9 cellular contexts compared by ENCODE assay signal in the genomic region with DNA sequence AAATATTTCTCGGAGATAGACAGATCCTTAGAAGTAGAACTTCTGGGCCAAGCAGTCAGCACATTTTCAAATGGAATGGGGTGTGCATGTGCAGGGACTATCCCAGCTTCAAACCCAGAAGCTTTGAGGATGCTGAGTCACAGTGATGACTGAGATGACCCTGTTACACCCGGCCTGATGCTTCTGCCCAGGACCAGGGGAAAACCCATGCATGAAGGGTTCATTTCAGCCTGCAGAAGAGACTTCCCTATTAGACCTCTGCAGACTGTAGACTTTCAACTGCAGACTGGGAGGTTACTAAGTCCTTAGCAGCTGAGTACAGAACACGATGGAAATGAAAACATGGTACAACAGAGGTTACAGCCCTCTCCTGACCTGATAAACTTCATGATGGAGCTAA. TPM values are rescaled to one million over a fixed set of nuclear protein-coding genes. Genes with fewer than 3 reads are reported as not detected.
DNase-seq lines count a peak whose midpoint lies in the region; ATAC-seq and FAIRE-seq lines count a peak whose summit lies in the region.
"Had no signal": no experiment of that assay in that cellular context is flagged by ENCODE, and none has a peak within 500 bp of the region (broad histone marks: within the 10 kb centered on the region; RNA-seq: fewer than 3 reads in every experiment).

No MANE protein-coding gene starts in this region.

- DNase-seq in AG20443 (ENCODE audit: low spot score) = peak; percentile 49
- peak; percentile 31 for DNase-seq in GM19239 (ENCODE audit: insufficient read length, low spot score)
- DNase-seq in activated CD4-positive, alpha-beta memory T cell treated with anti-CD3 and anti-CD28 coated beads for 36 hours = peak; percentile 79
- DNase-seq in stimulated activated CD4-positive, alpha-beta T cell treated with anti-CD3 and anti-CD28 coated beads, Interleukin-15, amount 100 ng/mL, for 48 hours (ENCODE audit: low read depth in 2 of 2) = peak; percentile 20 to 24
- no peak for DNase-seq in naive thymus-derived CD8-positive, alpha-beta T cell
- no peak for DNase-seq in NCI-H524 (lab: John Stamatoyannopoulos, UW)
- DNase-seq in T-helper 9 cell = no peak

- no peak overlapping the region for H3K27ac Mint-ChIP-seq in activated CD4-positive, alpha-beta memory T cell treated with anti-CD3 and anti-CD28 coated beads for 36 hours
- H3K27ac Mint-ChIP-seq in naive thymus-derived CD8-positive, alpha-beta T cell = no peak overlapping the region

- POLR2A ChIA-PET in activated CD4-positive, alpha-beta memory T cell treated with anti-CD3 and anti-CD28 coated beads for 36 hours (lab: Charles Lee) = no interaction called here
- POLR2A ChIA-PET in naive thymus-derived CD8-positive, alpha-beta T cell (lab: Charles Lee) = no interaction called here

- intact Hi-C loops in activated CD4-positive, alpha-beta memory T cell treated with anti-CD3 and anti-CD28 coated beads for 36 hours (cut with micrococcal nuclease) = loop anchor here (1.0 to 5.0 kb wide), 3 partner anchors 42 to 173 kb away; partner anchors contain the start of genes SPCS2 and XRRA1

- no peak overlapping the region for H3K4me3 Mint-ChIP-seq in activated CD4-positive, alpha-beta memory T cell treated with anti-CD3 and anti-CD28 coated beads for 36 hours
- H3K4me3 Mint-ChIP-seq in naive thymus-derived CD8-positive, alpha-beta T cell = no peak overlapping the region
- H3K4me3 Mint-ChIP-seq: central memory CD8-positive, alpha-beta T cell had no signal

- ATAC-seq in HG03159 (IDR thresholded peaks at IDR 0.05; ENCODE audit: unreplicated experiment) = peak; percentile 93
- no peak for ATAC-seq in naive thymus-derived CD8-positive, alpha-beta T cell

- H3K9me3 Mint-ChIP-seq in activated CD4-positive, alpha-beta memory T cell treated with anti-CD3 and anti-CD28 coated beads for 36 hours = no peaks in the 10 kb centered on the region
- peaks cover 0 to 1% (median 0%) of the 10 kb centered on the region in 9 donors for H3K9me3 Mint-ChIP-seq in naive thymus-derived CD8-positive, alpha-beta T cell
- H3K9me3 Mint-ChIP-seq: central memory CD8-positive, alpha-beta T cell had no signal

- CTCF ChIA-PET in activated CD4-positive, alpha-beta memory T cell treated with anti-CD3 and anti-CD28 coated beads for 36 hours (lab: Charles Lee) = interaction anchor here (1.1 to 1.5 kb wide), 3 partner anchors 40 to 105 kb away, joined by 3 to 5 read pairs (median 4); no protein-coding TSS in a partner anchor

- H3K27me3 Mint-ChIP-seq in activated CD4-positive, alpha-beta memory T cell treated with anti-CD3 and anti-CD28 coated beads for 36 hours = peaks cover 43% of the 10 kb centered on the region
- H3K27me3 Mint-ChIP-seq in naive thymus-derived CD8-positive, alpha-beta T cell = peaks cover 14 to 56% (median 39%) of the 10 kb centered on the region in 5 donors

- H3K36me3 Mint-ChIP-seq in activated CD4-positive, alpha-beta memory T cell treated with anti-CD3 and anti-CD28 coated beads for 36 hours = no peaks in the 10 kb centered on the region
- peaks cover 0 to 4% (median 0%) of the 10 kb centered on the region in 3 donors for H3K36me3 Mint-ChIP-seq in naive thymus-derived CD8-positive, alpha-beta T cell

- FAIRE-seq in GM19239 (lab: Jason Lieb, UNC) = peak; percentile 92

- H3K4me1 Mint-ChIP-seq in activated CD4-positive, alpha-beta memory T cell treated with anti-CD3 and anti-CD28 coated beads for 36 hours (ENCODE audit: low read depth) = peaks cover 24% of the 10 kb centered on the region
- peaks cover 0 to 2% (median 0%) of the 10 kb centered on the region in 4 donors for H3K4me1 Mint-ChIP-seq in naive thymus-derived CD8-positive, alpha-beta T cell
- H3K4me1 Mint-ChIP-seq: central memory CD8-positive, alpha-beta T cell had no signal

RNA-seq across cellular contexts. Expression of gene OR2AT4, which starts 3.6 kb away (rescaled TPM):
- not detected for total RNA-seq in activated CD4-positive, alpha-beta memory T cell treated with anti-CD3 and anti-CD28 coated beads for 36 hours
- not detected for total RNA-seq in naive thymus-derived CD8-positive, alpha-beta T cell
- not detected for polyA plus RNA-seq in naive thymus-derived CD8-positive, alpha-beta T cell

RNA-seq across cellular contexts. Expression of gene SLCO2B1, which starts 50.6 kb away (rescaled TPM):
- not detected for total RNA-seq in activated CD4-positive, alpha-beta memory T cell treated with anti-CD3 and anti-CD28 coated beads for 36 hours
- total RNA-seq in naive thymus-derived CD8-positive, alpha-beta T cell = 1 to 10 TPM in 1 of 2 experiments, under 1 TPM in 1; 0.99 to 2.3 TPM
- polyA plus RNA-seq in naive thymus-derived CD8-positive, alpha-beta T cell = not detected

Comparison
In these comparisons a context has a peak if more than half of its experiments do, and no peak if none do; other contexts are left out.
1. DNase-seq: peak in AG20443 (single experiment), GM19239 (single experiment), activated CD4-positive, alpha-beta memory T cell treated with anti-CD3 and anti-CD28 coated beads for 36 hours (single experiment) and stimulated activated CD4-positive, alpha-beta T cell treated with anti-CD3 and anti-CD28 coated beads, Interleukin-15, amount 100 ng/mL, for 48 hours (2 of 2); none in naive thymus-derived CD8-positive, alpha-beta T cell (0 of 10), NCI-H524 (0 of 2) and T-helper 9 cell (single experiment).